Comparison of ENCODE assay signal across 8 cellular contexts in genomic region chr17:3002538-3003301, GRCh38.
A peak's percentile ranks its signal among the peaks of the same experiment; 100 is the strongest.
DNase-seq lines count a peak whose midpoint lies in the region; ATAC-seq and TF ChIP-seq lines count a peak whose summit lies in the region.

No MANE protein-coding gene starts in this region.

- H3K27me3 ChIP-seq in RWPE2 (ENCODE audit: insufficient read depth, poor library complexity, severe bottlenecking): no peaks in the 10 kb centered on the region
- no peaks in the 10 kb centered on the region for H3K27me3 ChIP-seq in mucosa of stomach (ENCODE audit: control insufficient read depth, insufficient read depth, low read length)

- peak; percentile 55 for DNase-seq in Right ventricle myocardium superior
- no peak for DNase-seq in left cardiac atrium
- no peak for DNase-seq in RWPE2 (ENCODE audit: low spot score)
- no peak for DNase-seq in NCI-H748 treated with DMSO at 0.1 percent for 48 hours (lab: John Stamatoyannopoulos, UW)
- DNase-seq in T-helper 2 cell: no peak
- no peak for DNase-seq in cortex of kidney (lab: John Stamatoyannopoulos, UW)

- H3K9ac ChIP-seq in mucosa of stomach (ENCODE audit: low read length): peak overlapping the region; percentile 22

- H3K36me3 ChIP-seq in RWPE2 (ENCODE audit: low read depth): peaks cover 57% of the 10 kb centered on the region
- H3K36me3 ChIP-seq in mucosa of stomach (ENCODE audit: control insufficient read depth, insufficient read depth, low read length): peaks cover 5% of the 10 kb centered on the region

- no peak for TF ChIP-seq CTCF in RWPE2 (IDR thresholded peaks at IDR 0.05; ENCODE audit: poor library complexity, severe bottlenecking)

- H3K9me3 ChIP-seq in RWPE2 (ENCODE audit: severe bottlenecking) (no peaks in the 10 kb centered on the region), mucosa of stomach (ENCODE audit: control insufficient read depth, low read length) (no peaks in the 10 kb centered on the region)

- peak overlapping the region; percentile 85 for H3K27ac ChIP-seq in RWPE2 (ENCODE audit: poor library complexity, severe bottlenecking)

- H3K4me3 ChIP-seq in RWPE2 (ENCODE audit: severe bottlenecking) (no peak overlapping the region), mucosa of stomach (ENCODE audit: low read length) (no peak overlapping the region)

- intact Hi-C loops in Right ventricle myocardium superior (cut with DNase I): no loop called here
- intact Hi-C loops in left cardiac atrium (cut with DNase I): no loop called here

- no peak for ATAC-seq in Right ventricle myocardium superior (ENCODE audit: poor library complexity)
- ATAC-seq in left cardiac atrium: no peak
- peak; percentile 59 for ATAC-seq in HG02970 (IDR thresholded peaks at IDR 0.05; ENCODE audit: low FRiP score, unreplicated experiment)
- no peak for ATAC-seq in RWPE2 (ENCODE audit: low read depth)

- peaks cover 29% of the 10 kb centered on the region for H3K4me1 ChIP-seq in RWPE2 (ENCODE audit: insufficient read depth, poor library complexity, severe bottlenecking)
- H3K4me1 ChIP-seq in mucosa of stomach (ENCODE audit: control insufficient read depth, insufficient read depth, low read length): peaks cover 27% of the 10 kb centered on the region
